ENCODE assay signal across 28 cellular contexts in the genomic region with DNA sequence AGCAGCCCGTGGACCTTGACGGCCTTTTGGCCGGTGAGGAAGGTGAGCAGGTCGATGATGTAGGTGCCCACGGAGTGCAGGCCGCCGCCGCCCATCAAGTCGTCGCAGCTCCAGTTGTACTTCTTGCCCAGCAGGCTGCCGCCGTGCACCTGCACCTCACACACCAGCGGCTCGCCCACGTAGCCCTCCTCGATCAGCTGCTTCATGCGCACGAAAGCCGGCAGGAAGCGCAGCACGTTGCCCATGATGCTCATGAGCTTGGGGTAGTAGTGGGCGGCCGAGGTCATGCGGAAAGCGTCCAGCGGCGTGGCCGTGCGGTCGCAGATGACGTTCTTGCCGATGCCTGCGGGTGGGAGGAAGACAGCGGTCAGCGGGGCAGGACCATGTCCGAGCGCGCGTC.
"Had no signal": no experiment of that assay in that cellular context is flagged by ENCODE, and none has a peak within 500 bp of the region (broad histone marks: within the 10 kb centered on the region; RNA-seq: fewer than 3 reads in every experiment).

No MANE protein-coding gene starts in this region.

- H3K4me1 ChIP-seq: left lung, prostate gland, testis had no signal

- DNase-seq: hypothalamus; immature natural killer cell; left colon; midbrain; mucosa of descending colon; naive thymus-derived CD4-positive, alpha-beta T cell; nucleus accumbens; retina; stimulated activated CD4-positive, alpha-beta T cell treated with anti-CD3 and anti-CD28 coated beads, Interleukin-12 subunit alpha, Interleukin-12 subunit beta, amount 100 ng/mL, for 4 hours; stimulated activated CD4-positive, alpha-beta T cell treated with anti-CD3 and anti-CD28 coated beads, Interleukin-15, amount 100 ng/mL, for 24 hours; stimulated activated CD4-positive, alpha-beta T cell treated with anti-CD3 and anti-CD28 coated beads, Interleukin-2, amount 100 ng/mL, for 24 hours; stimulated activated CD4-positive, alpha-beta T cell treated with anti-CD3 and anti-CD28 coated beads, Interleukin-4, amount 100 ng/mL, for 1 hour; stimulated activated naive B cell treated with anti-CD40 and anti-IgM and Interleukin-4, amounts not matched to agents 10 μg/mL and 1 μg/mL and 100 μg/mL, for 72 hours; stimulated activated naive CD8-positive, alpha-beta T cell treated with anti-CD3 and anti-CD28 coated beads, Interleukin-15, Interleukin-2, amounts not matched to agents 100 U/mL and 50 U/mL, for 24 hours; stomach; testis; thyroid gland; transverse colon had no signal

- H3K27ac Mint-ChIP-seq: naive thymus-derived CD4-positive, alpha-beta T cell; natural killer cell treated with Interleukin-12 subunit alpha and Interleukin-12 subunit beta and Interleukin-15 and Interleukin-18, amount 100 ng/mL, for 72 hours had no signal

- H3K27ac ChIP-seq: left lung, pancreas, prostate gland, skin epidermis, stomach, testis, thyroid gland, transverse colon, upper lobe of left lung, vagina had no signal

- H3K9me3 ChIP-seq: left lung, mucosa of descending colon, pancreas, prostate gland, stomach, testis, thyroid gland, transverse colon, upper lobe of left lung, vagina had no signal

- H3K4me3 ChIP-seq: left lung, lung, mucosa of descending colon, pancreas, prostate gland, skin epidermis, stomach, testis, thyroid gland, transverse colon, upper lobe of left lung, vagina had no signal

- H3K27me3 Mint-ChIP-seq: naive thymus-derived CD4-positive, alpha-beta T cell; natural killer cell treated with Interleukin-12 subunit alpha and Interleukin-12 subunit beta and Interleukin-15 and Interleukin-18, amount 100 ng/mL, for 72 hours; stimulated activated naive B cell treated with anti-CD40 and anti-IgM and Interleukin-4, amounts not matched to agents 10 μg/mL and 1 μg/mL and 100 μg/mL, for 72 hours had no signal

- ATAC-seq: left colon; left lung; mucosa of descending colon; naive thymus-derived CD4-positive, alpha-beta T cell; pancreas; right cardiac atrium; sciatic nerve; stimulated activated naive B cell treated with anti-CD40 and anti-IgM and Interleukin-4, amounts not matched to agents 10 μg/mL and 1 μg/mL and 100 μg/mL, for 72 hours; stimulated activated naive CD8-positive, alpha-beta T cell treated with anti-CD3 and anti-CD28 coated beads, Interleukin-15, Interleukin-2, amounts not matched to agents 100 U/mL and 50 U/mL, for 24 hours had no signal

- H3K36me3 Mint-ChIP-seq: natural killer cell treated with Interleukin-12 subunit alpha and Interleukin-12 subunit beta and Interleukin-15 and Interleukin-18, amount 100 ng/mL, for 72 hours had no signal

- H3K36me3 ChIP-seq: pancreas, prostate gland, thyroid gland, transverse colon had no signal

- H3K9me3 Mint-ChIP-seq: immature natural killer cell; naive thymus-derived CD4-positive, alpha-beta T cell; natural killer cell treated with Interleukin-12 subunit alpha and Interleukin-12 subunit beta and Interleukin-15 and Interleukin-18, amount 100 ng/mL, for 72 hours; stimulated activated naive B cell treated with anti-CD40 and anti-IgM and Interleukin-4, amounts not matched to agents 10 μg/mL and 1 μg/mL and 100 μg/mL, for 72 hours had no signal

- H3K27me3 ChIP-seq: left lung, pancreas, stomach, testis, thyroid gland, transverse colon, upper lobe of left lung, vagina had no signal

- H3K4me3 Mint-ChIP-seq: immature natural killer cell; naive thymus-derived CD4-positive, alpha-beta T cell; natural killer cell treated with Interleukin-12 subunit alpha and Interleukin-12 subunit beta and Interleukin-15 and Interleukin-18, amount 100 ng/mL, for 72 hours; stimulated activated naive B cell treated with anti-CD40 and anti-IgM and Interleukin-4, amounts not matched to agents 10 μg/mL and 1 μg/mL and 100 μg/mL, for 72 hours had no signal
